Comparison of ENCODE assay signal across 19 cellular contexts in the genomic region with DNA sequence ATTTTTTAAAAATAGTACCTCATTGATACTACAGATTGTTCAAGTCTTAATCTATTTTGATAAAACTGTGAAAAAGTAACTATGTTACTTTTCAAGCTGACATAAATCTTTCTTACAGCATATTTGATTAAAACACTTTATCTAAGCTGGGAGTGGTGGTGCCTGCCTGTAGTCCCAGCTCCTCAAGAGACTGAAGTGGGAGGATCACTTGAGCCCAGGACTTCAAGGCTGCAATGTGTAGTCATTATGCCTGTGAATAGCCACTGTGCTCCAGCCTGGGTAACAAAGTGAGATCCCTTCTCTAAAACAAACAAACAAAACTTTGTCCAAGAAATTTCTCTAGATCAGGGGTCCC. TPM values are rescaled to one million over a fixed set of nuclear protein-coding genes. Genes with fewer than 3 reads are reported as not detected.
DNase-seq lines count a peak whose midpoint lies in the region; ATAC-seq, FAIRE-seq and TF ChIP-seq lines count a peak whose summit lies in the region.
"Had no signal": no experiment of that assay in that cellular context is flagged by ENCODE, and none has a peak within 500 bp of the region (broad histone marks: within the 10 kb centered on the region; RNA-seq: fewer than 3 reads in every experiment).

No MANE protein-coding gene starts in this region.

- no peaks in the 10 kb centered on the region for H3K9me1 ChIP-seq in K562 (ENCODE audit: control insufficient read depth, insufficient read depth, low read length)

- TF ChIP-seq RAD21 in K562 (CRISPR knock-in tag; conservative IDR thresholded peaks at IDR 0.05 in 1 of 2, IDR thresholded peaks at IDR 0.05 in 1 of 2), result no peak

- intact Hi-C loops in K562 (cut with micrococcal nuclease), result loop anchor here (2.0 to 10.0 kb wide), 2 partner anchors 58 to 398 kb away; no protein-coding TSS in a partner anchor
- intact Hi-C loops in activated CD4-positive, alpha-beta T cell treated with anti-CD3 and anti-CD28 coated beads for 36 hours (cut with DNase I, micrococcal nuclease), result loop anchor here (2.0 to 10.0 kb wide), 3 partner anchors 60 to 194 kb away; a partner anchor contains a TSS

- H3K27me3 ChIP-seq in K562 (ENCODE audit: control insufficient read depth in 2 of 2, insufficient read depth in 2 of 2, low read length in 2 of 2), result no peaks in the 10 kb centered on the region
- H3K27me3 ChIP-seq: ascending aorta; BLaER1 treated with 17β-estradiol and CSF1 and Interleukin-3, amounts not matched to agents 10 nM and 100 nM; foreskin keratinocyte; tibial artery had no signal

- no peaks in the 10 kb centered on the region for H3K36me3 Mint-ChIP-seq in type B pancreatic cell
- H3K36me3 Mint-ChIP-seq in activated CD4-positive, alpha-beta T cell treated with anti-CD3 and anti-CD28 coated beads for 36 hours (ENCODE audit: low read depth), result no peaks in the 10 kb centered on the region
- H3K36me3 Mint-ChIP-seq: naive B cell; stimulated activated effector memory CD8-positive, alpha-beta T cell treated with anti-CD3 and anti-CD28 coated beads, Interleukin-12 subunit alpha, Interleukin-12 subunit beta, amount 100 ng/mL, for 72 hours had no signal

- no TSS peak for BruUV-seq in K562 (replicated peaks; lab: Mats Ljungman, UMichigan)

- H3K9me3 ChIP-seq in K562 (replicated peaks; ENCODE audit: control insufficient read depth, insufficient read depth, low read depth, low read length), result no peaks in the 10 kb centered on the region
- H3K9me3 ChIP-seq: ascending aorta; BLaER1 treated with 17β-estradiol and CSF1 and Interleukin-3, amounts not matched to agents 10 nM and 100 nM; psoas muscle; tibial artery had no signal

- H3K36me3 ChIP-seq in K562 (ENCODE audit: control insufficient read depth, insufficient read depth, low read length), result no peaks in the 10 kb centered on the region
- H3K36me3 ChIP-seq: ascending aorta; BLaER1 treated with 17β-estradiol and CSF1 and Interleukin-3, amounts not matched to agents 10 nM and 100 nM; tibial artery had no signal

- no peak overlapping the region for H3K4me2 ChIP-seq in K562 (ENCODE audit: insufficient read depth, low read length)
- H3K4me2 ChIP-seq: BLaER1 treated with 17β-estradiol and CSF1 and Interleukin-3, amounts not matched to agents 10 nM and 100 nM had no signal

- no peaks in the 10 kb centered on the region for H3K9me3 Mint-ChIP-seq in type B pancreatic cell
- H3K9me3 Mint-ChIP-seq in activated CD4-positive, alpha-beta T cell treated with anti-CD3 and anti-CD28 coated beads for 36 hours (ENCODE audit: low read depth), result no peaks in the 10 kb centered on the region
- H3K9me3 Mint-ChIP-seq: activated naive CD4-positive, alpha-beta T cell treated with anti-CD3 and anti-CD28 coated beads for 36 hours; stimulated activated effector memory CD8-positive, alpha-beta T cell treated with anti-CD3 and anti-CD28 coated beads, Interleukin-12 subunit alpha, Interleukin-12 subunit beta, amount 100 ng/mL, for 72 hours had no signal

- CTCF ChIA-PET in K562 (lab: Yijun Ruan, JAX; ENCODE audit: low intra/inter-chr PET ratio), result no interaction called here
- CTCF ChIA-PET in activated CD4-positive, alpha-beta T cell treated with anti-CD3 and anti-CD28 coated beads for 36 hours (lab: Charles Lee), result interaction anchor here (0.6 to 3.5 kb wide), 16 partner anchors 11 to 1276 kb away, joined by 3 to 15 read pairs (median 3); no protein-coding TSS in a partner anchor

- H3K4me3 Mint-ChIP-seq in type B pancreatic cell, result no peak overlapping the region
- no peak overlapping the region for H3K4me3 Mint-ChIP-seq in activated CD4-positive, alpha-beta T cell treated with anti-CD3 and anti-CD28 coated beads for 36 hours
- H3K4me3 Mint-ChIP-seq: activated naive CD4-positive, alpha-beta T cell treated with anti-CD3 and anti-CD28 coated beads for 36 hours; naive B cell; stimulated activated effector memory CD8-positive, alpha-beta T cell treated with anti-CD3 and anti-CD28 coated beads, Interleukin-12 subunit alpha, Interleukin-12 subunit beta, amount 100 ng/mL, for 72 hours had no signal

- H3K79me2 ChIP-seq in K562 (ENCODE audit: control insufficient read depth, insufficient read depth, low read length), result no peaks in the 10 kb centered on the region

- H3K4me1 ChIP-seq in K562 (replicated peaks in 1 of 2; ENCODE audit: control insufficient read depth in 2 of 2, insufficient read depth in 2 of 2, low read length in 2 of 2), result peaks cover 0 to 6% of the 10 kb centered on the region in 2 experiments; a peak in 2 of 5 replicates
- H3K4me1 ChIP-seq: ascending aorta; BLaER1 treated with 17β-estradiol and CSF1 and Interleukin-3, amounts not matched to agents 10 nM and 100 nM; foreskin keratinocyte; psoas muscle had no signal

- no peak overlapping the region for H3K4me3 ChIP-seq in K562
- H3K4me3 ChIP-seq: ascending aorta; BLaER1 treated with 17β-estradiol and CSF1 and Interleukin-3, amounts not matched to agents 10 nM and 100 nM; psoas muscle; tibial artery had no signal

- FAIRE-seq in K562 (lab: Jason Lieb, UNC), result no peak

- TF ChIP-seq CTCF in K562 (IDR thresholded peaks at IDR 0.05 in 2 of 3, conservative IDR thresholded peaks at IDR 0.05 in 1 of 3; ENCODE audit: insufficient read depth in 2 of 3, low read depth in 1 of 3, low read length in 3 of 3), result no peak
- TF ChIP-seq CTCF in type B pancreatic cell (conservative IDR thresholded peaks at IDR 0.05), result no peak

- DNase-seq in DMS53 (lab: John Stamatoyannopoulos, UW), result peak; percentile 30
- DNase-seq in DMS53 treated with DMSO at 0.1 percent for 48 hours (lab: John Stamatoyannopoulos, UW; ENCODE audit: unreplicated experiment), result no peak
- no peak for DNase-seq in K562 (ENCODE audit: extremely low read depth in 1 of 4, low spot score in 3 of 4)
- no peak for DNase-seq in type B pancreatic cell (ENCODE audit: extremely low spot score, unreplicated experiment)
- no peak for DNase-seq in germinal center (ENCODE audit: low spot score)
- no peak for DNase-seq in NCI-H1105 treated with DMSO at 0.1 percent for 48 hours (lab: John Stamatoyannopoulos, UW)
- DNase-seq in activated CD4-positive, alpha-beta T cell treated with anti-CD3 and anti-CD28 coated beads for 36 hours, result no peak
- DNase-seq: 8988T; activated CD4-positive, alpha-beta T cell treated with anti-CD3 and anti-CD28 coated beads for 1 hour; naive B cell; NCI-H2029; psoas muscle; tibial artery had no signal

- TF ChIP-seq POLR2A in K562 (conservative IDR thresholded peaks at IDR 0.05), result no peak

- H2AFZ ChIP-seq in K562 (ENCODE audit: low read depth, low read length), result no peak overlapping the region

- H3K27me3 Mint-ChIP-seq in type B pancreatic cell, result no peaks in the 10 kb centered on the region
- H3K27me3 Mint-ChIP-seq in activated CD4-positive, alpha-beta T cell treated with anti-CD3 and anti-CD28 coated beads for 36 hours, result no peaks in the 10 kb centered on the region

- peaks cover 6% of the 10 kb centered on the region for H3K4me1 Mint-ChIP-seq in type B pancreatic cell (ENCODE audit: unreplicated experiment)
- H3K4me1 Mint-ChIP-seq in activated CD4-positive, alpha-beta T cell treated with anti-CD3 and anti-CD28 coated beads for 36 hours, result peaks cover 3% of the 10 kb centered on the region
- H3K4me1 Mint-ChIP-seq: stimulated activated effector memory CD8-positive, alpha-beta T cell treated with anti-CD3 and anti-CD28 coated beads, Interleukin-12 subunit alpha, Interleukin-12 subunit beta, amount 100 ng/mL, for 72 hours had no signal

- H3K9ac ChIP-seq in K562 (ENCODE audit: insufficient read depth in 1 of 2, low read depth in 2 of 2, low read length in 2 of 2), result no peak overlapping the region
- H3K9ac ChIP-seq: BLaER1 treated with 17β-estradiol and CSF1 and Interleukin-3, amounts not matched to agents 10 nM and 100 nM had no signal

- ATAC-seq in HG03460 (IDR thresholded peaks at IDR 0.05; ENCODE audit: unreplicated experiment) (peak; percentile 18), K562 (peak; percentile 26; the same call in 1 of the 3 replicates)
- no peak for ATAC-seq in activated CD4-positive, alpha-beta T cell treated with anti-CD3 and anti-CD28 coated beads for 36 hours

- no peaks in the 10 kb centered on the region for H4K20me1 ChIP-seq in K562 (replicated peaks; ENCODE audit: control insufficient read depth, insufficient read depth, low read length)
- H4K20me1 ChIP-seq: BLaER1 treated with 17β-estradiol and CSF1 and Interleukin-3, amounts not matched to agents 10 nM and 100 nM had no signal

- in situ Hi-C loops in K562 (cut with MboI), result no loop called here

- peak overlapping the region; percentile 29 for H3K27ac Mint-ChIP-seq in type B pancreatic cell
- no peak overlapping the region for H3K27ac Mint-ChIP-seq in activated CD4-positive, alpha-beta T cell treated with anti-CD3 and anti-CD28 coated beads for 36 hours
- H3K27ac Mint-ChIP-seq: activated naive CD4-positive, alpha-beta T cell treated with anti-CD3 and anti-CD28 coated beads for 36 hours; stimulated activated effector memory CD8-positive, alpha-beta T cell treated with anti-CD3 and anti-CD28 coated beads, Interleukin-12 subunit alpha, Interleukin-12 subunit beta, amount 100 ng/mL, for 72 hours had no signal

- POLR2A ChIA-PET in K562 (lab: Yijun Ruan, JAX), result no interaction called here
- POLR2A ChIA-PET in activated CD4-positive, alpha-beta T cell treated with anti-CD3 and anti-CD28 coated beads for 36 hours (lab: Charles Lee), result no interaction called here

- no peak overlapping the region for H3K27ac ChIP-seq in K562 (ENCODE audit: extremely low read depth, low read depth, low read length)
- H3K27ac ChIP-seq: BLaER1 treated with 17β-estradiol and CSF1 and Interleukin-3, amounts not matched to agents 10 nM and 100 nM; foreskin keratinocyte; psoas muscle had no signal

- TF ChIP-seq EP300 in K562 (IDR thresholded peaks at IDR 0.05; ENCODE audit: low read length), result no peak

RNA-seq across cellular contexts. Expression of a gene that starts 59.6 kb away (rescaled TPM):
- total RNA-seq in K562 (2011; cell fraction: chromatin; rRNA removed; ENCODE audit: low replicate concordance), result 13.0 and 37.1 TPM in 2 replicates
- total RNA-seq in K562 (2011; cell fraction: nucleolus; rRNA removed), result 5.2 and 10.1 TPM in 2 replicates
- total RNA-seq in K562 (2011; cell fraction: nucleoplasm; rRNA removed), result 16.2 and 17.3 TPM in 2 replicates
- total RNA-seq in K562 (2014; rRNA removed) (13.0 and 15.2 TPM in 2 replicates), K562 (2014; rRNA removed; fragmentation: Illumina TruSeq; extraction: Trizol) (20.0 and 24.2 TPM in 2 replicates), K562 (2015; rRNA removed; fragmentation: Illumina TruSeq; extraction: Trizol) (20.8 and 22.6 TPM in 2 replicates), K562 (2021) (21.6 and 22.1 TPM in 2 replicates), type B pancreatic cell (ENCODE audit: low replicate concordance) (19.6 and 21.1 TPM in 2 replicates)
- polyA plus RNA-seq in K562 (2011; rRNA removed) (12.5 and 17.3 TPM in 2 replicates), K562 (2014; fragmentation: Illumina TruSeq; extraction: Trizol) (18.7 and 23.7 TPM in 2 replicates), K562 (2014; fragmentation: Nextera tagmentation; extraction: Ambion mirVana) (10 to 100 TPM in 1 of 2 experiments, 1 to 10 TPM in 1; 7.2 to 12.2 TPM), K562 (2014; rRNA removed) (12.4 and 12.9 TPM in 2 replicates)
- polyA plus RNA-seq in K562 (2011; cell fraction: cytosol; rRNA removed), result 4.1 and 5.5 TPM in 2 replicates
- 6.9 and 9.1 TPM in 2 replicates for polyA plus RNA-seq in K562 (2011; cell fraction: nucleus; rRNA removed)
- 12.3 and 28.7 TPM in 2 replicates for polyA plus RNA-seq in K562 (2012)
- polyA minus RNA-seq in K562 (2011; rRNA and poly(A)+ RNA removed), result 26.9 and 27.0 TPM in 2 replicates
- 6.6 and 8.8 TPM in 2 replicates for polyA minus RNA-seq in K562 (2011; cell fraction: cytosol; rRNA and poly(A)+ RNA removed)
- polyA minus RNA-seq in K562 (2011; cell fraction: nucleus; rRNA and poly(A)+ RNA removed), result 9.3 and 16.9 TPM in 2 replicates
- total RNA-seq in activated CD4-positive, alpha-beta T cell treated with anti-CD3 and anti-CD28 coated beads for 36 hours, result 10 to 100 TPM; 22.4 to 23.3 TPM
